19 cellular contexts compared by ENCODE assay signal in genomic region chr7:22234247-22234646, GRCh38.
DNase-seq lines count a peak whose midpoint lies in the region; ATAC-seq and TF ChIP-seq lines count a peak whose summit lies in the region.
"Had no signal": no experiment of that assay in that cellular context is flagged by ENCODE, and none has a peak within 500 bp of the region (broad histone marks: within the 10 kb centered on the region; RNA-seq: fewer than 3 reads in every experiment).

No MANE protein-coding gene starts in this region.

- TF ChIP-seq POLR2A in body of pancreas (IDR thresholded peaks at IDR 0.05), result no peak

- H3K36me3 Mint-ChIP-seq in nephron (ENCODE audit: low read depth), result no peaks in the 10 kb centered on the region
- no peaks in the 10 kb centered on the region for H3K36me3 Mint-ChIP-seq in activated T-helper 17 cell treated with anti-CD3 and anti-CD28 coated beads, Interleukin-2, amount 50 U/mL, for 72 hours (ENCODE audit: low read depth)
- no peaks in the 10 kb centered on the region for H3K36me3 Mint-ChIP-seq in stimulated activated effector memory CD8-positive, alpha-beta T cell treated with anti-CD3 and anti-CD28 coated beads, Interleukin-12 subunit alpha, Interleukin-12 subunit beta, amount 100 ng/mL, for 72 hours
- H3K36me3 Mint-ChIP-seq: CD4-positive, CD25-positive, alpha-beta regulatory T cell had no signal

- H3K4me1 ChIP-seq in body of pancreas, result peaks cover 48% of the 10 kb centered on the region

- no peak overlapping the region for H3K4me3 ChIP-seq in body of pancreas
- H3K4me3 ChIP-seq: PC-9 had no signal

- H3K27ac Mint-ChIP-seq in nephron, result peak overlapping the region; percentile 15 to 63 (median 50)
- no peak overlapping the region for H3K27ac Mint-ChIP-seq in activated T-helper 17 cell treated with anti-CD3 and anti-CD28 coated beads, Interleukin-2, amount 50 U/mL, for 72 hours
- no peak overlapping the region for H3K27ac Mint-ChIP-seq in stimulated activated effector memory CD8-positive, alpha-beta T cell treated with anti-CD3 and anti-CD28 coated beads, Interleukin-12 subunit alpha, Interleukin-12 subunit beta, amount 100 ng/mL, for 72 hours
- H3K27ac Mint-ChIP-seq: B cell, HFFc6 had no signal

- no peak for TF ChIP-seq CTCF in 22Rv1 (IDR thresholded peaks at IDR 0.05)
- TF ChIP-seq CTCF in body of pancreas (IDR thresholded peaks at IDR 0.05), result no peak
- no peak for TF ChIP-seq CTCF in nephron (IDR thresholded peaks at IDR 0.05; ENCODE audit: unreplicated experiment in 3 of 3)

- H3K36me3 ChIP-seq in body of pancreas (replicated peaks in 1 of 2; ENCODE audit: insufficient read depth in 1 of 2, low read depth in 2 of 2), result no peaks in the 10 kb centered on the region

- H3K27me3 Mint-ChIP-seq in nephron (ENCODE audit: low read depth), result peaks cover 3% of the 10 kb centered on the region
- peaks cover 17% of the 10 kb centered on the region for H3K27me3 Mint-ChIP-seq in activated T-helper 17 cell treated with anti-CD3 and anti-CD28 coated beads, Interleukin-2, amount 50 U/mL, for 72 hours
- H3K27me3 Mint-ChIP-seq: B cell; CD4-positive, CD25-positive, alpha-beta regulatory T cell had no signal

- no peaks in the 10 kb centered on the region for H3K9me3 ChIP-seq in body of pancreas

- H3K27ac ChIP-seq in 22Rv1 (peak overlapping the region; percentile 35), body of pancreas (peak overlapping the region in 1 of 4 donors; percentile 8)
- H3K27ac ChIP-seq: PC-9 had no signal

- DNase-seq in NCI-H1048 (lab: John Stamatoyannopoulos, UW), result peak; percentile 50
- DNase-seq in body of pancreas, result peak in 3 of 4 donors; percentile 21 to 50 (median 29)
- no peak for DNase-seq in activated effector memory CD4-positive, alpha-beta T cell treated with Interleukin-2 at 50 U/mL for 16 hours
- DNase-seq in stimulated activated effector memory CD8-positive, alpha-beta T cell treated with anti-CD3 and anti-CD28 coated beads, Interleukin-12 subunit alpha, Interleukin-12 subunit beta, amount 100 ng/mL, for 72 hours (ENCODE audit: low spot score in 2 of 2), result no peak
- DNase-seq: CD4-positive, CD25-positive, alpha-beta regulatory T cell; EL; HFFc6; Karpas-422; MM.1S; NCI-H1105; NCI-H187 treated with DMSO at 0.1 percent for 48 hours; NCI-H2171; NCI-H446; NCI-H748 treated with DMSO at 0.1 percent for 48 hours; PC-9 had no signal

- H3K4me1 Mint-ChIP-seq in nephron, result peaks cover 6% of the 10 kb centered on the region
- H3K4me1 Mint-ChIP-seq in activated T-helper 17 cell treated with anti-CD3 and anti-CD28 coated beads, Interleukin-2, amount 50 U/mL, for 72 hours, result no peaks in the 10 kb centered on the region
- H3K4me1 Mint-ChIP-seq in stimulated activated effector memory CD8-positive, alpha-beta T cell treated with anti-CD3 and anti-CD28 coated beads, Interleukin-12 subunit alpha, Interleukin-12 subunit beta, amount 100 ng/mL, for 72 hours, result no peaks in the 10 kb centered on the region
- H3K4me1 Mint-ChIP-seq: B cell; CD4-positive, CD25-positive, alpha-beta regulatory T cell had no signal

- WGBS in body of pancreas, 2 donors, result 16 to 19% methylated on average over 4 of the region's 4 CpGs

- intact Hi-C loops in body of pancreas (cut with DNase I), result no loop called here

- no peaks in the 10 kb centered on the region for H3K9me3 Mint-ChIP-seq in nephron
- no peaks in the 10 kb centered on the region for H3K9me3 Mint-ChIP-seq in activated T-helper 17 cell treated with anti-CD3 and anti-CD28 coated beads, Interleukin-2, amount 50 U/mL, for 72 hours
- no peaks in the 10 kb centered on the region for H3K9me3 Mint-ChIP-seq in stimulated activated effector memory CD8-positive, alpha-beta T cell treated with anti-CD3 and anti-CD28 coated beads, Interleukin-12 subunit alpha, Interleukin-12 subunit beta, amount 100 ng/mL, for 72 hours
- H3K9me3 Mint-ChIP-seq: HFFc6 had no signal

- no peaks in the 10 kb centered on the region for H3K27me3 ChIP-seq in body of pancreas

- H3K4me3 Mint-ChIP-seq in nephron, result no peak overlapping the region
- no peak overlapping the region for H3K4me3 Mint-ChIP-seq in activated T-helper 17 cell treated with anti-CD3 and anti-CD28 coated beads, Interleukin-2, amount 50 U/mL, for 72 hours
- no peak overlapping the region for H3K4me3 Mint-ChIP-seq in stimulated activated effector memory CD8-positive, alpha-beta T cell treated with anti-CD3 and anti-CD28 coated beads, Interleukin-12 subunit alpha, Interleukin-12 subunit beta, amount 100 ng/mL, for 72 hours
- H3K4me3 Mint-ChIP-seq: B cell; CD4-positive, CD25-positive, alpha-beta regulatory T cell; HFFc6 had no signal

- peak; percentile 73 for ATAC-seq in body of pancreas
- no peak for ATAC-seq in activated T-helper 17 cell treated with anti-CD3 and anti-CD28 coated beads, Interleukin-2, amount 50 U/mL, for 72 hours (replicated peaks)
- no peak for ATAC-seq in stimulated activated effector memory CD8-positive, alpha-beta T cell treated with anti-CD3 and anti-CD28 coated beads, Interleukin-12 subunit alpha, Interleukin-12 subunit beta, amount 100 ng/mL, for 72 hours

Comparison
In these comparisons a context has a peak if more than half of its experiments do, and no peak if none do; other contexts are left out.
1. DNase-seq: peak in NCI-H1048 (single experiment) and body of pancreas (3 of 4); none in activated effector memory CD4-positive, alpha-beta T cell treated with Interleukin-2 at 50 U/mL for 16 hours (single experiment) and stimulated activated effector memory CD8-positive, alpha-beta T cell treated with anti-CD3 and anti-CD28 coated beads, Interleukin-12 subunit alpha, Interleukin-12 subunit beta, amount 100 ng/mL, for 72 hours (0 of 2).
2. H3K27ac Mint-ChIP-seq: peak in nephron (3 of 3); none in activated T-helper 17 cell treated with anti-CD3 and anti-CD28 coated beads, Interleukin-2, amount 50 U/mL, for 72 hours (single experiment) and stimulated activated effector memory CD8-positive, alpha-beta T cell treated with anti-CD3 and anti-CD28 coated beads, Interleukin-12 subunit alpha, Interleukin-12 subunit beta, amount 100 ng/mL, for 72 hours (single experiment).